ENCODE assay signal across 6 cellular contexts in genomic region chr7:57132336-57132735, GRCh38. TPM values are rescaled to one million over a fixed set of nuclear protein-coding genes. Genes with fewer than 3 reads are reported as not detected.
"Had no signal": no experiment of that assay in that cellular context is flagged by ENCODE, and none has a peak within 500 bp of the region (broad histone marks: within the 10 kb centered on the region; RNA-seq: fewer than 3 reads in every experiment).

TSS of gene ZNF479 (minus strand) at chr7:57132436. CDS start at chr7:57132324, 112 bp downstream.

RNA-seq across cellular contexts. Expression of gene ZNF479, which starts in this region (rescaled TPM):
- total RNA-seq: HepG2, HT-29, HT1080, IMR-90, K562 had no signal
- polyA plus RNA-seq: HepG2, IgD-negative memory B cell, IMR-90, K562 had no signal
